In genomic region chr17:81926451-81927144, GRCh38 we compare ENCODE assay signal across 8 cellular contexts. TPM values are rescaled to one million over a fixed set of nuclear protein-coding genes. Genes with fewer than 3 reads are reported as not detected.
DNase-seq lines count a peak whose midpoint lies in the region; ATAC-seq and TF ChIP-seq lines count a peak whose summit lies in the region.

No MANE protein-coding gene starts in this region.

- peak overlapping the region; percentile 94 for H3K4me3 Mint-ChIP-seq in T-helper 2 cell treated with Interferon-gamma antibody and Interleukin-4, amounts not matched to agents 5 μg/mL and 100 μg/mL, for 36 hours

- peaks cover 0 to 3% (median 0%) of the 10 kb centered on the region in 3 donors for H3K27me3 ChIP-seq in gastrocnemius medialis

- no peaks in the 10 kb centered on the region for H3K9me3 ChIP-seq in gastrocnemius medialis

- H3K4me1 Mint-ChIP-seq in T-helper 2 cell treated with Interferon-gamma antibody and Interleukin-4, amounts not matched to agents 5 μg/mL and 100 μg/mL, for 36 hours (ENCODE audit: low read depth), result peaks cover 15% of the 10 kb centered on the region

- no peaks in the 10 kb centered on the region for H3K9me3 Mint-ChIP-seq in T-helper 2 cell treated with Interferon-gamma antibody and Interleukin-4, amounts not matched to agents 5 μg/mL and 100 μg/mL, for 36 hours

- TF ChIP-seq EP300 in Ishikawa (IDR thresholded peaks at IDR 0.05; ENCODE audit: borderline replicate concordance), result peak; percentile 36

- TF ChIP-seq CTCF in astrocyte of the spinal cord (IDR thresholded peaks at IDR 0.05; ENCODE audit: low read depth, low read length) (no peak), gastrocnemius medialis (IDR thresholded peaks at IDR 0.05 in 4 of 5, conservative IDR thresholded peaks at IDR 0.05 in 1 of 5) (no peak)

- H3K4me3 ChIP-seq in astrocyte of the spinal cord (ENCODE audit: low read depth, low read length) (peak overlapping the region; percentile 76), gastrocnemius medialis (peak overlapping the region; percentile 68 to 89 (median 77))

- intact Hi-C loops in gastrocnemius medialis (cut with DNase I; ENCODE audit: low total_unique reads), result loop anchor here (2.0 to 10.0 kb wide), 3 partner anchors 40 to 602 kb away; partner anchors contain the start of genes CYBC1 and NARF

- in situ Hi-C loops in astrocyte of the spinal cord (cut with HindIII; ENCODE audit: low sequenced_read_pairs), result no loop called here
- in situ Hi-C loops in gastrocnemius medialis (cut with MboI; ENCODE audit: low sequenced_read_pairs in 4 of 4), result no loop called here

- H3K36me3 ChIP-seq in gastrocnemius medialis, result peaks cover 0 to 8% of the 10 kb centered on the region in 2 donors

- peak; percentile 38 to 50 for TF ChIP-seq POLR2A in gastrocnemius medialis (IDR thresholded peaks at IDR 0.05)

- peak; percentile 6 for ATAC-seq in GM19324 (IDR thresholded peaks at IDR 0.05; ENCODE audit: low FRiP score, unreplicated experiment)
- ATAC-seq in gastrocnemius medialis, result peak; percentile 28 to 37

- no peak for TF ChIP-seq RAD21 in Ishikawa (IDR thresholded peaks at IDR 0.05; ENCODE audit: low read depth)

- peaks cover 50 to 53% of the 10 kb centered on the region in 2 donors for H3K4me1 ChIP-seq in gastrocnemius medialis

- DNase-seq in Ammon's horn (ENCODE audit: low spot score) (peak; percentile 69), astrocyte of the spinal cord (ENCODE audit: low read depth, low spot score) (peak; percentile 72), hypothalamus (lab: John Stamatoyannopoulos, UW) (peak in 33 of 51 donors; percentile 15 to 60 (median 41)), gastrocnemius medialis (peak; percentile 57 to 75), NCI-H1694 (lab: John Stamatoyannopoulos, UW) (no peak)
- DNase-seq in T-helper 2 cell treated with Interferon-gamma antibody and Interleukin-4, amounts not matched to agents 5 μg/mL and 100 μg/mL, for 36 hours (ENCODE audit: low spot score), result peak; percentile 63

- H3K27ac Mint-ChIP-seq in T-helper 2 cell treated with Interferon-gamma antibody and Interleukin-4, amounts not matched to agents 5 μg/mL and 100 μg/mL, for 36 hours, result peak overlapping the region; percentile 87

- H3K36me3 Mint-ChIP-seq in T-helper 2 cell treated with Interferon-gamma antibody and Interleukin-4, amounts not matched to agents 5 μg/mL and 100 μg/mL, for 36 hours (ENCODE audit: low read depth), result peaks cover 5% of the 10 kb centered on the region

- H3K27ac ChIP-seq in gastrocnemius medialis, result peak overlapping the region; percentile 90 to 98 (median 93)

- peaks cover 3% of the 10 kb centered on the region for H3K27me3 Mint-ChIP-seq in T-helper 2 cell treated with Interferon-gamma antibody and Interleukin-4, amounts not matched to agents 5 μg/mL and 100 μg/mL, for 36 hours (ENCODE audit: low read depth)

TF ChIP-seq in Ishikawa, 13 proteins besides CTCF, POLR2A, EP300 and RAD21:
- TF ChIP-seq EGR1 (IDR thresholded peaks at IDR 0.05) (no peak), TAF1 (IDR thresholded peaks at IDR 0.05; ENCODE audit: low read depth) (peak; percentile 40; the same call in 1 of the 2 replicates), TEAD4 (IDR thresholded peaks at IDR 0.05) (no peak; the same call in 1 of the 2 replicates), USF1 (IDR thresholded peaks at IDR 0.05) (no peak), YY1 (IDR thresholded peaks at IDR 0.05; ENCODE audit: low read depth) (no peak), NFIC (IDR thresholded peaks at IDR 0.05) (no peak), ZBTB7A (IDR thresholded peaks at IDR 0.05; ENCODE audit: low read depth) (peak; percentile 73), FOXM1 (IDR thresholded peaks at IDR 0.05; ENCODE audit: borderline replicate concordance, low read depth) (no peak), TCF12 (IDR thresholded peaks at IDR 0.05; ENCODE audit: low read depth) (peak; percentile 55), CREB1 (IDR thresholded peaks at IDR 0.05; ENCODE audit: low read depth) (no peak), REST (IDR thresholded peaks at IDR 0.05; ENCODE audit: low read depth) (0 out of 2 replicates have a peak, but pooled peaks have one; percentile 11), MAX (IDR thresholded peaks at IDR 0.05) (peak; percentile 37), CEBPB (IDR thresholded peaks at IDR 0.05) (no peak)
TF ChIP-seq in Ishikawa: peak in this region for 5.

RNA-seq across cellular contexts. Expression of gene MAFG, which starts 0.9 kb away (rescaled TPM):
- total RNA-seq in gastrocnemius medialis, result 10 to 100 TPM; 37.1 to 65.5 (median 51.9) TPM

RNA-seq across cellular contexts. Expression of gene SIRT7, which starts 8.6 kb away (rescaled TPM):
- total RNA-seq in gastrocnemius medialis, result 10 to 100 TPM in 1 of 4 donors, 1 to 10 TPM in 3; 7.2 to 11.4 (median 8.3) TPM

RNA-seq across cellular contexts. Expression of gene PYCR1, which starts 10.5 kb away (rescaled TPM):
- 10 to 100 TPM in 3 of 4 donors, 1 to 10 TPM in 1; 5.6 to 16.8 (median 11.6) TPM for total RNA-seq in gastrocnemius medialis

RNA-seq across cellular contexts. Expression of gene PCYT2, which starts 15.4 kb away (rescaled TPM):
- 10 to 100 TPM; 22.6 to 44.8 (median 37.1) TPM for total RNA-seq in gastrocnemius medialis

RNA-seq across cellular contexts. Expression of gene MYADML2, which starts 20.4 kb away (rescaled TPM):
- total RNA-seq in gastrocnemius medialis, result 10 to 100 TPM in 2 of 4 donors, 1 to 10 TPM in 2; 2.9 to 24.9 (median 13.3) TPM
